In genomic region chr5:154753792-154754191, GRCh38 we compare ENCODE assay signal across 8 cellular contexts. TPM values are rescaled to one million over a fixed set of nuclear protein-coding genes. Genes with fewer than 3 reads are reported as not detected.
DNase-seq lines count a peak whose midpoint lies in the region; ATAC-seq and TF ChIP-seq lines count a peak whose summit lies in the region.

No MANE protein-coding gene starts in this region.

- CTCF ChIA-PET in activated CD8-positive, alpha-beta memory T cell treated with anti-CD3 and anti-CD28 coated beads, Interleukin-2, amount 10 ng/mL, durations not matched to agents 7 days and 5 days (lab: Charles Lee), result interaction anchor here (0.7 to 0.8 kb wide), 2 partner anchors 101 to 103 kb away, joined by 3 read pairs; no protein-coding TSS in a partner anchor

- DNase-seq in activated CD8-positive, alpha-beta memory T cell treated with anti-CD3 and anti-CD28 coated beads, Interleukin-2, amount 10 ng/mL, durations not matched to agents 7 days and 5 days, result no peak
- DNase-seq in activated CD8-positive, alpha-beta memory T cell treated with anti-CD3 and anti-CD28 coated beads, Interleukin-2, amount 50 U/mL, for 4 hours, result no peak
- no peak for DNase-seq in WERI-Rb-1
- DNase-seq in fibroblast of villous mesenchyme (ENCODE audit: low read depth), result peak; percentile 90
- no peak for DNase-seq in osteocyte (ENCODE audit: extremely low spot score, unreplicated experiment)
- no peak for DNase-seq in stimulated activated CD4-positive, alpha-beta T cell treated with anti-CD3 and anti-CD28 coated beads, Interleukin-2, amount 100 ng/mL, for 48 hours
- no peak for DNase-seq in OCI-M2 (lab: John Stamatoyannopoulos, UW; ENCODE audit: unreplicated experiment)

- H3K27ac Mint-ChIP-seq in activated CD8-positive, alpha-beta memory T cell treated with anti-CD3 and anti-CD28 coated beads, Interleukin-2, amount 10 ng/mL, durations not matched to agents 7 days and 5 days, result peak overlapping the region; percentile 95
- H3K27ac Mint-ChIP-seq in osteocyte (ENCODE audit: unreplicated experiment), result peak overlapping the region; percentile 96

- peak overlapping the region; percentile 93 for H3K27ac ChIP-seq in WERI-Rb-1

- TF ChIP-seq CTCF in WERI-Rb-1 (IDR thresholded peaks at IDR 0.05; ENCODE audit: low read depth, low read length), result no peak
- TF ChIP-seq CTCF in fibroblast of villous mesenchyme (IDR thresholded peaks at IDR 0.05; ENCODE audit: insufficient read depth, low read depth, low read length), result no peak
- TF ChIP-seq CTCF in osteocyte (IDR thresholded peaks at IDR 0.05), result no peak

- H3K27me3 ChIP-seq in WERI-Rb-1 (ENCODE audit: insufficient read depth, low read depth, severe bottlenecking), result no peaks in the 10 kb centered on the region

- H3K36me3 ChIP-seq in WERI-Rb-1, result no peaks in the 10 kb centered on the region

- no peak for ATAC-seq in activated CD8-positive, alpha-beta memory T cell treated with anti-CD3 and anti-CD28 coated beads, Interleukin-2, amount 10 ng/mL, durations not matched to agents 7 days and 5 days
- no peak for ATAC-seq in GM21367 (IDR thresholded peaks at IDR 0.05; ENCODE audit: unreplicated experiment)

- H3K4me1 Mint-ChIP-seq in activated CD8-positive, alpha-beta memory T cell treated with anti-CD3 and anti-CD28 coated beads, Interleukin-2, amount 10 ng/mL, durations not matched to agents 7 days and 5 days, result peaks cover 28% of the 10 kb centered on the region
- peaks cover 36% of the 10 kb centered on the region for H3K4me1 Mint-ChIP-seq in osteocyte (ENCODE audit: unreplicated experiment)

- H3K27me3 Mint-ChIP-seq in activated CD8-positive, alpha-beta memory T cell treated with anti-CD3 and anti-CD28 coated beads, Interleukin-2, amount 10 ng/mL, durations not matched to agents 7 days and 5 days, result no peaks in the 10 kb centered on the region
- no peaks in the 10 kb centered on the region for H3K27me3 Mint-ChIP-seq in osteocyte (ENCODE audit: unreplicated experiment)

- H3K4me3 ChIP-seq in WERI-Rb-1 (ENCODE audit: low read depth, low read length), result peak overlapping the region; percentile 57
- peak overlapping the region; percentile 56 for H3K4me3 ChIP-seq in fibroblast of villous mesenchyme (ENCODE audit: low read depth, low read length)

- H3K4me3 Mint-ChIP-seq in activated CD8-positive, alpha-beta memory T cell treated with anti-CD3 and anti-CD28 coated beads, Interleukin-2, amount 10 ng/mL, durations not matched to agents 7 days and 5 days, result peak overlapping the region; percentile 80
- H3K4me3 Mint-ChIP-seq in osteocyte (ENCODE audit: unreplicated experiment), result peak overlapping the region; percentile 79

- no peaks in the 10 kb centered on the region for H3K9me3 ChIP-seq in WERI-Rb-1 (ENCODE audit: severe bottlenecking)

- H3K36me3 Mint-ChIP-seq in activated CD8-positive, alpha-beta memory T cell treated with anti-CD3 and anti-CD28 coated beads, Interleukin-2, amount 10 ng/mL, durations not matched to agents 7 days and 5 days, result peaks cover 6% of the 10 kb centered on the region
- no peaks in the 10 kb centered on the region for H3K36me3 Mint-ChIP-seq in osteocyte (ENCODE audit: unreplicated experiment)

- H3K9me3 Mint-ChIP-seq in activated CD8-positive, alpha-beta memory T cell treated with anti-CD3 and anti-CD28 coated beads, Interleukin-2, amount 10 ng/mL, durations not matched to agents 7 days and 5 days (ENCODE audit: low read depth), result no peaks in the 10 kb centered on the region
- no peaks in the 10 kb centered on the region for H3K9me3 Mint-ChIP-seq in osteocyte (ENCODE audit: unreplicated experiment)

RNA-seq across cellular contexts. Expression of gene LARP1, which starts 1.4 kb away (rescaled TPM):
- total RNA-seq in activated CD8-positive, alpha-beta memory T cell treated with anti-CD3 and anti-CD28 coated beads, Interleukin-2, amount 10 ng/mL, durations not matched to agents 7 days and 5 days, result 100 to 1,000 TPM; 212 to 238 TPM
- total RNA-seq in fibroblast of villous mesenchyme (111 and 120 TPM in 2 replicates), osteocyte (247 TPM in 2 replicates)
